ENCODE assay signal across 2 cellular contexts in the genomic region with DNA sequence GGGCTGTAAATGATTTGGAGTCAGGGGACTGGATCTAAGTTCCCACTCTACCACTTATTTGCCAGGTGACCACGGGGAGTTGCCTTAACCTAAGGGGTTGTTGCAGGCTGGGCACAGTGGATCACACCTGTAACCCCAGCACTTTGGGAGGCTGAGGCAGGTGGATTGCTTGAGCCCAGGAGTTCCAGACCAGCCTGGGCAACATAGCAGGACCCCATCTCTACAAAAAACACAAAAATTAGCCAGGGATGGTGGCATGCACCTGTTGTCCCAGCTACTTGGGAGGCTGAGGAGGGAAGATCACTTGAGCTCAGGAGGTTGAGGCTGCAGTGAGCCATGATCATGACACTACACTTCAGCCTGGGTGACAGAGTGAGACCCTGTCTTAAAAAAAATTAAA.
TF ChIP-seq lines count a peak whose summit lies in the region.

No MANE protein-coding gene starts in this region.

TF ChIP-seq in HEK293, 187 proteins besides CTCF, POLR2A, EP300 and RAD21:
- peak; percentile 74; the same call in 1 of the 2 replicates for TF ChIP-seq ZNF121 (tag by site-specific recombination; IDR thresholded peaks at IDR 0.05)
- peak; percentile 70 for TF ChIP-seq SCRT2 (tag by site-specific recombination; IDR thresholded peaks at IDR 0.05)

TF ChIP-seq in K562, 482 proteins besides CTCF, POLR2A, EP300 and RAD21:
- TF ChIP-seq SUPT5H (IDR thresholded peaks at IDR 0.05): 0 out of 2 replicates have a peak, but pooled peaks have one; percentile 23
